15 cellular contexts compared by ENCODE assay signal in the genomic region with DNA sequence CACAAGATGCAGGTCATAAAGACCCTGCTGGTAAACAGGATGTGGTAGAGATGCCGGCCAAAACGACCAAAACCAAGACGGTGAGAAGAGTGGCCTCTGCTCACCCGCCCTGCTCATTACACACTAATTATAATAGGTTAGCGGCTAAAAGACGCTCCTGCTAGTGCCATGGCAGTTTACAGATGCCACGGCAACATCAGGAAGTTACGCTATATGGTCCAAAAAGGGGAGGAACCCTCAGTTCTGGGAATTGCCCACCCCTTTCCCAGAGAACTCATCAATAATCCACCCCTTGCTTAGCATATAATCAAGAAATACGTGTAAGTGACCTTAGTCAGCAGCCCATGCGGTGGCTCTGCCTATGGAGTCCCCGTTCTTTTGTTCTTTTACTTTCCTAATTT. TPM values are rescaled to one million over a fixed set of nuclear protein-coding genes. Genes with fewer than 3 reads are reported as not detected.
DNase-seq lines count a peak whose midpoint lies in the region; ATAC-seq and TF ChIP-seq lines count a peak whose summit lies in the region.
"Had no signal": no experiment of that assay in that cellular context is flagged by ENCODE, and none has a peak within 500 bp of the region (broad histone marks: within the 10 kb centered on the region; RNA-seq: fewer than 3 reads in every experiment).

No MANE protein-coding gene starts in this region.

- no peaks in the 10 kb centered on the region for H3K36me3 ChIP-seq in SK-N-SH (replicated peaks in 1 of 2; ENCODE audit: control insufficient read depth in 1 of 2, insufficient read depth in 2 of 2, low read length in 1 of 2)
- no peaks in the 10 kb centered on the region for H3K36me3 ChIP-seq in naive thymus-derived CD4-positive, alpha-beta T cell (ENCODE audit: control insufficient read depth in 2 of 3, insufficient read depth in 3 of 3, low read length in 3 of 3)
- H3K36me3 ChIP-seq in WERI-Rb-1 = no peaks in the 10 kb centered on the region
- H3K36me3 ChIP-seq: left ventricle myocardium inferior, spleen had no signal

- H3K9me3 ChIP-seq in SK-N-SH = no peaks in the 10 kb centered on the region
- H3K9me3 ChIP-seq in naive thymus-derived CD4-positive, alpha-beta T cell (ENCODE audit: control insufficient read depth in 2 of 3, low read length in 3 of 3) = no peaks in the 10 kb centered on the region
- H3K9me3 ChIP-seq in WERI-Rb-1 (ENCODE audit: severe bottlenecking) = no peaks in the 10 kb centered on the region
- H3K9me3 ChIP-seq: left ventricle myocardium inferior, spleen had no signal

- no peak overlapping the region for H3K27ac ChIP-seq in SK-N-SH (ENCODE audit: low read depth in 2 of 2, low read length in 1 of 2)
- no peak overlapping the region for H3K27ac ChIP-seq in naive thymus-derived CD4-positive, alpha-beta T cell (ENCODE audit: low read depth, low read length)
- no peak overlapping the region for H3K27ac ChIP-seq in WERI-Rb-1
- H3K27ac ChIP-seq: left ventricle myocardium inferior, spleen had no signal

- no peak for TF ChIP-seq EP300 in SK-N-SH (IDR thresholded peaks at IDR 0.05; ENCODE audit: borderline replicate concordance in 1 of 2, low read depth in 1 of 2, low read length in 1 of 2)

- no peak for TF ChIP-seq POLR2A in GM18505 (IDR thresholded peaks at IDR 0.05; ENCODE audit: borderline replicate concordance, extremely low read depth, insufficient read depth, insufficient read length)

- CTCF ChIA-PET in SK-N-SH (lab: Yijun Ruan, JAX) = no interaction called here
- CTCF ChIA-PET in activated CD4-positive, alpha-beta memory T cell treated with anti-CD3 and anti-CD28 coated beads, Interleukin-2, amount 10 ng/mL, durations not matched to agents 7 days and 5 days (lab: Charles Lee) = no interaction called here
- CTCF ChIA-PET in naive thymus-derived CD4-positive, alpha-beta T cell (lab: Charles Lee) = no interaction called here

- peak overlapping the region; percentile 13 to 85 (median 66) for H3K4me3 Mint-ChIP-seq in IgD-negative memory B cell
- H3K4me3 Mint-ChIP-seq in activated CD4-positive, alpha-beta memory T cell treated with anti-CD3 and anti-CD28 coated beads, Interleukin-2, amount 10 ng/mL, durations not matched to agents 7 days and 5 days = peak overlapping the region; percentile 65
- peak overlapping the region; percentile 71 to 95 (median 84) for H3K4me3 Mint-ChIP-seq in naive thymus-derived CD4-positive, alpha-beta T cell

- H4K20me1 ChIP-seq in SK-N-SH (ENCODE audit: insufficient read depth) = no peaks in the 10 kb centered on the region

- H3K27me3 ChIP-seq in SK-N-SH (ENCODE audit: insufficient read depth) (peaks cover 42% of the 10 kb centered on the region), WERI-Rb-1 (ENCODE audit: insufficient read depth, low read depth, severe bottlenecking) (no peaks in the 10 kb centered on the region)
- H3K27me3 ChIP-seq in naive thymus-derived CD4-positive, alpha-beta T cell (ENCODE audit: control insufficient read depth in 2 of 2, insufficient read depth in 2 of 2, low read length in 2 of 2) = no peaks in the 10 kb centered on the region

- 54% methylated on average over 11 of the region's 11 CpGs for WGBS in SK-N-SH (ENCODE audit: low lambda C conversion rate)

- peak overlapping the region; percentile 41 for H3K4me2 ChIP-seq in SK-N-SH

- no peak for TF ChIP-seq RAD21 in SK-N-SH (IDR thresholded peaks at IDR 0.05; ENCODE audit: low read length)

- H3K4me3 ChIP-seq in SK-N-SH (ENCODE audit: low read depth in 2 of 2, low read length in 1 of 2) (peak overlapping the region in 1 of 2 experiments; percentile 3; a peak in 1 of 4 replicates), WERI-Rb-1 (ENCODE audit: low read depth, low read length) (no peak overlapping the region)
- H3K4me3 ChIP-seq in naive thymus-derived CD4-positive, alpha-beta T cell (ENCODE audit: low read length) = peak overlapping the region; percentile 47
- H3K4me3 ChIP-seq: left ventricle myocardium inferior had no signal

- H3K9ac ChIP-seq in SK-N-SH = no peak overlapping the region

- H3F3A ChIP-seq in SK-N-SH (replicated peaks; ENCODE audit: insufficient read depth) = no peaks in the 10 kb centered on the region

- peaks cover 4 to 8% (median 4%) of the 10 kb centered on the region in 3 donors for H3K4me1 Mint-ChIP-seq in IgD-negative memory B cell
- H3K4me1 Mint-ChIP-seq in activated CD4-positive, alpha-beta memory T cell treated with anti-CD3 and anti-CD28 coated beads, Interleukin-2, amount 10 ng/mL, durations not matched to agents 7 days and 5 days = peaks cover 7% of the 10 kb centered on the region
- peaks cover 0 to 10% (median 4%) of the 10 kb centered on the region in 7 donors for H3K4me1 Mint-ChIP-seq in naive thymus-derived CD4-positive, alpha-beta T cell

- no peak overlapping the region for H3K27ac Mint-ChIP-seq in IgD-negative memory B cell
- no peak overlapping the region for H3K27ac Mint-ChIP-seq in activated CD4-positive, alpha-beta memory T cell treated with anti-CD3 and anti-CD28 coated beads, Interleukin-2, amount 10 ng/mL, durations not matched to agents 7 days and 5 days
- peak overlapping the region in 6 of 9 donors; percentile 25 to 85 (median 77) for H3K27ac Mint-ChIP-seq in naive thymus-derived CD4-positive, alpha-beta T cell

- intact Hi-C loops in naive thymus-derived CD4-positive, alpha-beta T cell (cut with micrococcal nuclease) = no loop called here

- no peaks in the 10 kb centered on the region for H3K9me2 ChIP-seq in SK-N-SH

- DNase-seq in SK-N-SH (no peak), iPS-NIHi7 (ENCODE audit: extremely low spot score) (no peak), WERI-Rb-1 (no peak)
- DNase-seq in activated CD4-positive, alpha-beta memory T cell treated with anti-CD3 and anti-CD28 coated beads, Interleukin-2, amount 10 ng/mL, durations not matched to agents 7 days and 5 days = peak; percentile 48
- DNase-seq in naive thymus-derived CD4-positive, alpha-beta T cell = peak in 1 of 9 donors; percentile 23
- DNase-seq: DMS153, erythroblast, left ventricle myocardium inferior, spleen, T-helper 9 cell had no signal

- no peaks in the 10 kb centered on the region for H3K9me3 Mint-ChIP-seq in IgD-negative memory B cell
- no peaks in the 10 kb centered on the region for H3K9me3 Mint-ChIP-seq in activated CD4-positive, alpha-beta memory T cell treated with anti-CD3 and anti-CD28 coated beads, Interleukin-2, amount 10 ng/mL, durations not matched to agents 7 days and 5 days
- H3K9me3 Mint-ChIP-seq in naive thymus-derived CD4-positive, alpha-beta T cell = no peaks in the 10 kb centered on the region

- TF ChIP-seq CTCF in SK-N-SH (IDR thresholded peaks at IDR 0.05) (no peak), WERI-Rb-1 (IDR thresholded peaks at IDR 0.05; ENCODE audit: low read depth, low read length) (no peak)

- no peaks in the 10 kb centered on the region for H3K79me2 ChIP-seq in SK-N-SH (ENCODE audit: insufficient read depth)

- no peak for ATAC-seq in SK-N-SH treated with all-trans-retinoic acid at 6 μM for 48 hours
- peak; percentile 57 for ATAC-seq in naive thymus-derived CD4-positive, alpha-beta T cell
- no peak for ATAC-seq in GM18505 (IDR thresholded peaks at IDR 0.05; ENCODE audit: unreplicated experiment)

- H2AFZ ChIP-seq in SK-N-SH (ENCODE audit: low read depth) = no peak overlapping the region

- H3K36me3 Mint-ChIP-seq in IgD-negative memory B cell = no peaks in the 10 kb centered on the region
- no peaks in the 10 kb centered on the region for H3K36me3 Mint-ChIP-seq in activated CD4-positive, alpha-beta memory T cell treated with anti-CD3 and anti-CD28 coated beads, Interleukin-2, amount 10 ng/mL, durations not matched to agents 7 days and 5 days (ENCODE audit: low read depth)
- no peaks in the 10 kb centered on the region for H3K36me3 Mint-ChIP-seq in naive thymus-derived CD4-positive, alpha-beta T cell

- POLR2A ChIA-PET in SK-N-SH (lab: Yijun Ruan, JAX) = no interaction called here
- POLR2A ChIA-PET in activated CD4-positive, alpha-beta memory T cell treated with anti-CD3 and anti-CD28 coated beads, Interleukin-2, amount 10 ng/mL, durations not matched to agents 7 days and 5 days (lab: Charles Lee) = no interaction called here
- POLR2A ChIA-PET in naive thymus-derived CD4-positive, alpha-beta T cell (lab: Charles Lee) = no interaction called here

- H3K4me1 ChIP-seq in SK-N-SH (ENCODE audit: control insufficient read depth in 1 of 2, insufficient read depth in 2 of 2, low read depth in 1 of 2, low read length in 1 of 2) = no peaks in the 10 kb centered on the region
- H3K4me1 ChIP-seq in naive thymus-derived CD4-positive, alpha-beta T cell (ENCODE audit: control insufficient read depth in 2 of 2, insufficient read depth in 2 of 2, low read length in 2 of 2) = peaks cover 0 to 5% of the 10 kb centered on the region in 2 donors
- H3K4me1 ChIP-seq: left ventricle myocardium inferior had no signal

- H3K27me3 Mint-ChIP-seq in IgD-negative memory B cell = peaks cover 25% of the 10 kb centered on the region
- peaks cover 17% of the 10 kb centered on the region for H3K27me3 Mint-ChIP-seq in activated CD4-positive, alpha-beta memory T cell treated with anti-CD3 and anti-CD28 coated beads, Interleukin-2, amount 10 ng/mL, durations not matched to agents 7 days and 5 days
- peaks cover 0 to 18% (median 3%) of the 10 kb centered on the region in 5 donors for H3K27me3 Mint-ChIP-seq in naive thymus-derived CD4-positive, alpha-beta T cell

RNA-seq across cellular contexts. Expression of a gene that starts 17.6 kb away (rescaled TPM):
- polyA plus RNA-seq in SK-N-SH (2012; rRNA removed) (not detected in 2 replicates), IgD-negative memory B cell (not detected)
- not detected in 2 replicates for polyA plus RNA-seq in SK-N-SH (2012; cell fraction: cytosol; rRNA removed)
- polyA plus RNA-seq in SK-N-SH (2012; cell fraction: nucleus; rRNA removed) = not detected in 2 replicates
- total RNA-seq in activated CD4-positive, alpha-beta memory T cell treated with anti-CD3 and anti-CD28 coated beads, Interleukin-2, amount 10 ng/mL, durations not matched to agents 7 days and 5 days = not detected
- total RNA-seq in naive thymus-derived CD4-positive, alpha-beta T cell = not detected
- not detected for polyA plus RNA-seq in naive thymus-derived CD4-positive, alpha-beta T cell
- total RNA-seq: left ventricle myocardium inferior, MCF 10A, spleen, ureter had no signal
- polyA plus RNA-seq: spleen had no signal

RNA-seq across cellular contexts. Expression of a gene that starts 36.7 kb away (rescaled TPM):
- polyA plus RNA-seq in SK-N-SH (2012; rRNA removed) (not detected in 2 replicates), IgD-negative memory B cell (4.1 TPM)
- polyA plus RNA-seq in SK-N-SH (2012; cell fraction: cytosol; rRNA removed) = 0.01 TPM in 1 of 2 replicates, not detected in the other
- 0.19 and 0.23 TPM in 2 replicates for polyA plus RNA-seq in SK-N-SH (2012; cell fraction: nucleus; rRNA removed)
- total RNA-seq in activated CD4-positive, alpha-beta memory T cell treated with anti-CD3 and anti-CD28 coated beads, Interleukin-2, amount 10 ng/mL, durations not matched to agents 7 days and 5 days = 1 to 10 TPM; 4.7 to 5.8 TPM
- 10 to 100 TPM in 1 of 5 experiments, 1 to 10 TPM in 4; 3.4 to 12.6 (median 5.6) TPM for total RNA-seq in naive thymus-derived CD4-positive, alpha-beta T cell
- polyA plus RNA-seq in naive thymus-derived CD4-positive, alpha-beta T cell = under 1 TPM; 0.44 to 0.63 TPM

RNA-seq across cellular contexts. Expression of a gene that starts 51.3 kb away (rescaled TPM):
- polyA plus RNA-seq in SK-N-SH (2012; rRNA removed) (18.1 and 18.7 TPM in 2 replicates), IgD-negative memory B cell (12.1 TPM)
- 18.8 and 19.9 TPM in 2 replicates for polyA plus RNA-seq in SK-N-SH (2012; cell fraction: cytosol; rRNA removed)
- 13.2 and 15.2 TPM in 2 replicates for polyA plus RNA-seq in SK-N-SH (2012; cell fraction: nucleus; rRNA removed)
- total RNA-seq in activated CD4-positive, alpha-beta memory T cell treated with anti-CD3 and anti-CD28 coated beads, Interleukin-2, amount 10 ng/mL, durations not matched to agents 7 days and 5 days = 10 to 100 TPM; 31.9 to 32.8 TPM
- 10 to 100 TPM; 32.1 to 48.0 (median 40.7) TPM for total RNA-seq in naive thymus-derived CD4-positive, alpha-beta T cell
- 10 to 100 TPM; 19.6 to 22.9 TPM for polyA plus RNA-seq in naive thymus-derived CD4-positive, alpha-beta T cell

Comparison
In these comparisons a context has a peak if more than half of its experiments do, and no peak if none do; other contexts are left out.
1. H3K27ac Mint-ChIP-seq: peak in naive thymus-derived CD4-positive, alpha-beta T cell (6 of 9); none in IgD-negative memory B cell (0 of 3) and activated CD4-positive, alpha-beta memory T cell treated with anti-CD3 and anti-CD28 coated beads, Interleukin-2, amount 10 ng/mL, durations not matched to agents 7 days and 5 days (single experiment).
2. Peak in every context shown above with its lines, with median percentiles within 50 percentile points of each other: H3K4me3 Mint-ChIP-seq.